ENCODE assay signal across 26 cellular contexts in the genomic region with DNA sequence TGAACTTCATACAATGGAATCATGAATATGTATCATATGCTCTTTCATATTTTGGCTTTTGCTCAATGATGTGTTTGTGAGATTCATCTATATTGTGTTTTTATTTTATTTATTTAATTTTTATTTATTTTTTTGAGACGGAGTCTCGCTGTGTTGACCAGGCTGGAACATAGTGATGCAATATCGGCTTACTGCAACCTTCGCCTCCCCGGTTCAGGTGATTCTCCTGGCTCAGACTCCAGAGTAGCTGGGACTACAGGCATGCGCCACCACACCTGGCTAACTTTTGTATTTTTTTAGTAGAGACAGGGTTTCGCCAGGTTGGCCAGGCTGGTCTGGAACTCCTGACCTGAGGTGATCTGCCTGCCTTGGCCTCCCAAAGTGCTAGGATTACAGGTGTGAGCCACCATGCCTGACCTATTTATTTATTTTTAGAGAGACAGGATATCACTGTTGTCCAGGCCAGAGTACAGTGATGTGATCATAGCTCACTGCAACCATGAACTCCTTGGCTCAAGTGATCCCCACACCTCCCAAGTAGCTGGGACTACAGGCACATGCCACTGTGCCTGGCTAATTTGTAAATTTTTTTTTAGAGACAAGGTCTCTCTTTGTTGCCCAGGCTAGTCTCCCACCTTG.
"Had no signal": no experiment of that assay in that cellular context is flagged by ENCODE, and none has a peak within 500 bp of the region (broad histone marks: within the 10 kb centered on the region; RNA-seq: fewer than 3 reads in every experiment).

No MANE protein-coding gene starts in this region.

- H3K9ac ChIP-seq: neural progenitor cell, parathyroid adenoma had no signal

- H3K9me3 Mint-ChIP-seq: naive thymus-derived CD8-positive, alpha-beta T cell; nephron; stimulated activated naive CD8-positive, alpha-beta T cell treated with anti-CD3 and anti-CD28 coated beads, Interleukin-15, Interleukin-2, amounts not matched to agents 100 ng/mL and 50 ng/mL, for 24 hours had no signal

- ATAC-seq: left ventricle myocardium superior; lower lobe of right lung; naive thymus-derived CD8-positive, alpha-beta T cell; sciatic nerve; upper lobe of right lung had no signal

- H3K4me3 Mint-ChIP-seq: naive thymus-derived CD8-positive, alpha-beta T cell; nephron; neural progenitor cell; stimulated activated naive CD8-positive, alpha-beta T cell treated with anti-CD3 and anti-CD28 coated beads, Interleukin-15, Interleukin-2, amounts not matched to agents 100 ng/mL and 50 ng/mL, for 24 hours had no signal

- H3K9me3 ChIP-seq: lower lobe of right lung, neutrophil, right atrium auricular region, suprapubic skin, thoracic aorta, tibial artery, upper lobe of right lung had no signal

- H2AFZ ChIP-seq: hepatocyte, neural progenitor cell, parathyroid adenoma had no signal

- H3K4me1 ChIP-seq: lower lobe of right lung, neural progenitor cell, parathyroid adenoma, right atrium auricular region, suprapubic skin, tibial artery, upper lobe of right lung had no signal

- H3K27ac Mint-ChIP-seq: nephron; neural progenitor cell; stimulated activated naive CD8-positive, alpha-beta T cell treated with anti-CD3 and anti-CD28 coated beads, Interleukin-15, Interleukin-2, amounts not matched to agents 100 ng/mL and 50 ng/mL, for 24 hours had no signal

- H3K27me3 Mint-ChIP-seq: naive thymus-derived CD8-positive, alpha-beta T cell; stimulated activated naive CD8-positive, alpha-beta T cell treated with anti-CD3 and anti-CD28 coated beads, Interleukin-15, Interleukin-2, amounts not matched to agents 100 ng/mL and 50 ng/mL, for 24 hours had no signal

- DNase-seq: islet precursor cell; left ventricle myocardium superior; lower lobe of right lung; mammary epithelial cell; mesenchymal stem cell; naive thymus-derived CD8-positive, alpha-beta T cell; occipital lobe; stimulated activated CD4-positive, alpha-beta T cell treated with anti-CD3 and anti-CD28 coated beads, Interleukin-12 subunit alpha, Interleukin-12 subunit beta, amount 100 ng/mL, for 4 hours; stimulated activated CD4-positive, alpha-beta T cell treated with anti-CD3 and anti-CD28 coated beads, Interleukin-15, amount 100 ng/mL, for 24 hours; stimulated activated CD4-positive, alpha-beta T cell treated with anti-CD3 and anti-CD28 coated beads, Interleukin-2, amount 100 ng/mL, for 24 hours; stimulated activated CD4-positive, alpha-beta T cell treated with anti-CD3 and anti-CD28 coated beads, Interleukin-4, amount 100 ng/mL, for 1 hour; stimulated activated naive CD4-positive, alpha-beta T cell; tibial artery; trophoblast cell; upper lobe of right lung had no signal

- H3K4me2 ChIP-seq: hepatocyte, neural progenitor cell had no signal

- H3K27me3 ChIP-seq: hepatocyte, neural progenitor cell, neutrophil, right atrium auricular region, suprapubic skin, tibial artery, upper lobe of right lung had no signal

- H3K4me3 ChIP-seq: hepatocyte, lower lobe of right lung, neural progenitor cell, right atrium auricular region, skin epidermis, suprapubic skin, thoracic aorta, tibial artery, upper lobe of right lung had no signal

- H3K36me3 ChIP-seq: neural progenitor cell, right atrium auricular region, thoracic aorta, tibial artery had no signal

- H3K4me1 Mint-ChIP-seq: neural progenitor cell had no signal

- H3K27ac ChIP-seq: hepatocyte, lower lobe of right lung, neural progenitor cell, neutrophil, parathyroid adenoma, right atrium auricular region, skin epidermis, suprapubic skin, thoracic aorta, tibial artery, upper lobe of right lung had no signal
